8 cellular contexts compared by ENCODE assay signal in the genomic region with DNA sequence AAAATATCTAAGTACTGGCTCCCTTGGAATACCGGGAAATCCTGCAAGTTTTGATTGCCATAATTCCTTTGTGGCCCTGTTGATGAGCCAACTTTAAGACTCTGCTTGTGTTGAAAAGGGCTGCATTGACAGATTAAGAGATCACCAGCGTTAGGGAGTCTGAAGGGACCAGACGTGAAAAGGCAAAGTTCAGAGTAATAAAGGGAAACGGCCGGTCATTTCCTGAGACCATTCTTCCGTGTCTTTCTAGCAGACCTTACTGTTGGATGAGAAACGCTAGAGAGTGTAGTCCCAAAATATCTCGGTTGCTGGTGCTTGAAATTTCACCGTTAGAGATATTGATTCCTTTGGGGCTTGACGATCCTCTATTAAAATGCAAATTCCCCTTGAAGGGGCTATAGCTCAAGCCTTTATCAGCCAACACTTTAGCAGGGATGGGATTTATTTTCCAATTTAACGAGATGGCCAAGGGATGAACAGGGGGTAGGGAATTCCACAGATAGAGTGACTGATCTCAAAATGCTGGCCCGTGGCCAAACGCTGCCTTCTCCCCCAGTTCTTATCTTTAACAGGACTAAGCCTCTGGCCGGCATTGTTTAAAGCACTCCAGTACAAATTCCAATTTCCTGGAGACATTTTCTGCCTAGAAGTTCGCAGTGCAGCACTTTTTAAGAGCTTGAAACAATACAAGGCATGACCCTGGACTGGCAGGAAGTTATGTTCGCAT.
A peak's percentile ranks its signal among the peaks of the same experiment; 100 is the strongest.
DNase-seq lines count a peak whose midpoint lies in the region; ATAC-seq and TF ChIP-seq lines count a peak whose summit lies in the region.

No MANE protein-coding gene starts in this region.

- H3K9me3 ChIP-seq in left ventricle myocardium inferior (replicated peaks), result no peaks in the 10 kb centered on the region
- H3K9me3 ChIP-seq in liver (ENCODE audit: control insufficient read depth in 4 of 4, low read length in 3 of 4), result peaks cover 0 to 2% (median 0%) of the 10 kb centered on the region in 4 donors
- no peaks in the 10 kb centered on the region for H3K9me3 ChIP-seq in vagina

- TF ChIP-seq CTCF in left ventricle myocardium inferior (IDR thresholded peaks at IDR 0.05; ENCODE audit: borderline replicate concordance), result no peak
- no peak for TF ChIP-seq CTCF in liver (IDR thresholded peaks at IDR 0.05; ENCODE audit: low read depth, low read length, missing input control)
- TF ChIP-seq CTCF in vagina (IDR thresholded peaks at IDR 0.05), result no peak
- TF ChIP-seq CTCF in GM13977 (IDR thresholded peaks at IDR 0.05; ENCODE audit: extremely low read depth, insufficient read depth, missing control alignments), result no peak

- TF ChIP-seq POLR2A in vagina (IDR thresholded peaks at IDR 0.05), result no peak

- no peak overlapping the region for H3K9ac ChIP-seq in liver (ENCODE audit: low read depth in 1 of 2, low read length in 2 of 2)

- TF ChIP-seq RAD21 in liver (IDR thresholded peaks at IDR 0.05), result no peak

- H3K4me3 ChIP-seq in left ventricle myocardium inferior (peak overlapping the region; percentile 62), liver (ENCODE audit: low read depth in 1 of 3, low read length in 3 of 3) (no peak overlapping the region), vagina (peak overlapping the region; percentile 36 to 37)

- no peak for ATAC-seq in GM18909 (IDR thresholded peaks at IDR 0.05; ENCODE audit: poor library complexity, unreplicated experiment)

- H3K36me3 ChIP-seq in left ventricle myocardium inferior, result no peaks in the 10 kb centered on the region
- H3K36me3 ChIP-seq in liver (ENCODE audit: control insufficient read depth in 4 of 4, insufficient read depth in 3 of 4, low read depth in 1 of 4, low read length in 3 of 4), result no peaks in the 10 kb centered on the region
- H3K36me3 ChIP-seq in vagina, result no peaks in the 10 kb centered on the region

- WGBS in liver, result 6% methylated on average over 16 of the region's 16 CpGs

- intact Hi-C loops in left ventricle myocardium inferior (cut with micrococcal nuclease), result no loop called here
- intact Hi-C loops in cardiac septum (cut with DNase I), result no loop called here
- intact Hi-C loops in vagina (cut with DNase I), result no loop called here

- no peak overlapping the region for H3K27ac ChIP-seq in left ventricle myocardium inferior (replicated peaks)
- no peak overlapping the region for H3K27ac ChIP-seq in liver (ENCODE audit: low read depth in 1 of 2, low read length in 2 of 2)
- no peak overlapping the region for H3K27ac ChIP-seq in vagina

- H3K27me3 ChIP-seq in left ventricle myocardium inferior (ENCODE audit: low read depth) (peaks cover 82% of the 10 kb centered on the region), liver (ENCODE audit: control insufficient read depth in 4 of 4, insufficient read depth in 4 of 4, low read length in 3 of 4) (peaks cover 2 to 23% (median 8%) of the 10 kb centered on the region in 4 donors), vagina (no peaks in the 10 kb centered on the region)

- H3K4me1 ChIP-seq in left ventricle myocardium inferior, result peaks cover 24% of the 10 kb centered on the region
- H3K4me1 ChIP-seq in liver (ENCODE audit: control insufficient read depth in 4 of 4, insufficient read depth in 4 of 4, low read length in 3 of 4), result peaks cover 7 to 15% (median 12%) of the 10 kb centered on the region in 4 donors
- H3K4me1 ChIP-seq in vagina, result peaks cover 20% of the 10 kb centered on the region

- in situ Hi-C loops in GM13977 (cut with MboI; ENCODE audit: low pct_unique_long_range_greater_than_20kb, low sequenced_read_pairs, unreplicated experiment), result no loop called here

- DNase-seq in left ventricle myocardium inferior (no peak), cardiac septum (ENCODE audit: low spot score) (no peak), amniotic epithelial cell (ENCODE audit: low read depth) (peak; percentile 37), vagina (ENCODE audit: extremely low spot score in 2 of 2) (no peak), GM13977 (ENCODE audit: low spot score) (no peak), epidermal melanocyte (ENCODE audit: insufficient read length, low spot score) (no peak)

TF ChIP-seq in liver, 16 proteins besides CTCF, POLR2A, EP300 and RAD21:
- TF ChIP-seq FOXA1 (IDR thresholded peaks at IDR 0.05) (no peak), NR2F2 (IDR thresholded peaks at IDR 0.05) (peak; percentile 46)

Comparison
In these comparisons a context has a peak if more than half of its experiments do, and no peak if none do; other contexts are left out.
1. H3K4me3 ChIP-seq: peak in left ventricle myocardium inferior (single experiment) and vagina (2 of 2); none in liver (0 of 3).